Comparison of ENCODE assay signal across 12 cellular contexts in genomic region chr2:169819106-169819505, GRCh38. TPM values are rescaled to one million over a fixed set of nuclear protein-coding genes. Genes with fewer than 3 reads are reported as not detected.
DNase-seq lines count a peak whose midpoint lies in the region; ATAC-seq and TF ChIP-seq lines count a peak whose summit lies in the region.
"Had no signal": no experiment of that assay in that cellular context is flagged by ENCODE, and none has a peak within 500 bp of the region (broad histone marks: within the 10 kb centered on the region; RNA-seq: fewer than 3 reads in every experiment).

No MANE protein-coding gene starts in this region.

- H3K27ac ChIP-seq in RWPE2 (ENCODE audit: poor library complexity, severe bottlenecking) (peak overlapping the region; percentile 82), left lung (no peak overlapping the region)

- H3K36me3 ChIP-seq in RWPE2 (ENCODE audit: low read depth): peaks cover 89% of the 10 kb centered on the region
- peaks cover 0 to 52% of the 10 kb centered on the region in 2 donors for H3K36me3 ChIP-seq in left lung

- no peaks in the 10 kb centered on the region for H3K27me3 ChIP-seq in RWPE2 (ENCODE audit: insufficient read depth, poor library complexity, severe bottlenecking)
- H3K27me3 ChIP-seq in left lung: no peaks in the 10 kb centered on the region

- POLR2A ChIA-PET in activated CD4-positive, alpha-beta memory T cell treated with anti-CD3 and anti-CD28 coated beads for 36 hours (lab: Charles Lee): interaction anchor here (2.0 kb wide), 1 partner anchor 9 kb away, joined by 8 read pairs; the partner anchor contains the start of gene UBR3
- POLR2A ChIA-PET in activated CD4-positive, alpha-beta memory T cell treated with anti-CD3 and anti-CD28 coated beads, Interleukin-2, amount 10 ng/mL, durations not matched to agents 7 days and 5 days (lab: Charles Lee): interaction anchor here (2.6 kb wide), 1 partner anchor 9 kb away, joined by 11 read pairs; no protein-coding TSS in a partner anchor

- H3K4me1 Mint-ChIP-seq in activated CD4-positive, alpha-beta memory T cell treated with anti-CD3 and anti-CD28 coated beads for 36 hours (ENCODE audit: low read depth): peaks cover 50% of the 10 kb centered on the region
- H3K4me1 Mint-ChIP-seq in activated CD4-positive, alpha-beta memory T cell treated with anti-CD3 and anti-CD28 coated beads, Interleukin-2, amount 10 ng/mL, durations not matched to agents 7 days and 5 days: peaks cover 47% of the 10 kb centered on the region
- peaks cover 5% of the 10 kb centered on the region for H3K4me1 Mint-ChIP-seq in endothelial cell (ENCODE audit: unreplicated experiment)

- TF ChIP-seq CTCF in RWPE2 (IDR thresholded peaks at IDR 0.05; ENCODE audit: poor library complexity, severe bottlenecking): no peak
- no peak for TF ChIP-seq CTCF in endothelial cell (IDR thresholded peaks at IDR 0.05; ENCODE audit: unreplicated experiment)
- no peak for TF ChIP-seq CTCF in left lung (IDR thresholded peaks at IDR 0.05)

- intact Hi-C loops in activated CD4-positive, alpha-beta memory T cell treated with anti-CD3 and anti-CD28 coated beads for 36 hours (cut with micrococcal nuclease): no loop called here
- intact Hi-C loops in left lung (cut with DNase I): no loop called here

- H3K27me3 Mint-ChIP-seq in activated CD4-positive, alpha-beta memory T cell treated with anti-CD3 and anti-CD28 coated beads for 36 hours: no peaks in the 10 kb centered on the region
- H3K27me3 Mint-ChIP-seq in activated CD4-positive, alpha-beta memory T cell treated with anti-CD3 and anti-CD28 coated beads, Interleukin-2, amount 10 ng/mL, durations not matched to agents 7 days and 5 days: no peaks in the 10 kb centered on the region
- H3K27me3 Mint-ChIP-seq in endothelial cell (ENCODE audit: unreplicated experiment): no peaks in the 10 kb centered on the region

- H3K9me3 ChIP-seq in RWPE2 (ENCODE audit: severe bottlenecking) (peaks cover 2% of the 10 kb centered on the region), left lung (no peaks in the 10 kb centered on the region)

- H3K36me3 Mint-ChIP-seq in activated CD4-positive, alpha-beta memory T cell treated with anti-CD3 and anti-CD28 coated beads for 36 hours: peaks cover 61% of the 10 kb centered on the region
- peaks cover 75% of the 10 kb centered on the region for H3K36me3 Mint-ChIP-seq in activated CD4-positive, alpha-beta memory T cell treated with anti-CD3 and anti-CD28 coated beads, Interleukin-2, amount 10 ng/mL, durations not matched to agents 7 days and 5 days (ENCODE audit: low read depth)
- H3K36me3 Mint-ChIP-seq in endothelial cell (ENCODE audit: low read depth, unreplicated experiment): peaks cover 27% of the 10 kb centered on the region

- H3K4me3 Mint-ChIP-seq in activated CD4-positive, alpha-beta memory T cell treated with anti-CD3 and anti-CD28 coated beads for 36 hours: no peak overlapping the region
- no peak overlapping the region for H3K4me3 Mint-ChIP-seq in activated CD4-positive, alpha-beta memory T cell treated with anti-CD3 and anti-CD28 coated beads, Interleukin-2, amount 10 ng/mL, durations not matched to agents 7 days and 5 days
- H3K4me3 Mint-ChIP-seq in endothelial cell (ENCODE audit: unreplicated experiment): no peak overlapping the region

- peaks cover 13% of the 10 kb centered on the region for H3K9me3 Mint-ChIP-seq in activated CD4-positive, alpha-beta memory T cell treated with anti-CD3 and anti-CD28 coated beads for 36 hours
- no peaks in the 10 kb centered on the region for H3K9me3 Mint-ChIP-seq in activated CD4-positive, alpha-beta memory T cell treated with anti-CD3 and anti-CD28 coated beads, Interleukin-2, amount 10 ng/mL, durations not matched to agents 7 days and 5 days
- H3K9me3 Mint-ChIP-seq in endothelial cell (ENCODE audit: unreplicated experiment): no peaks in the 10 kb centered on the region

- ATAC-seq in RWPE2 (ENCODE audit: low read depth) (no peak), GM18867 (IDR thresholded peaks at IDR 0.05; ENCODE audit: unreplicated experiment) (no peak), left lung (no peak), HG02852 (IDR thresholded peaks at IDR 0.05; ENCODE audit: unreplicated experiment) (no peak)

- peak overlapping the region; percentile 49 for H3K27ac Mint-ChIP-seq in activated CD4-positive, alpha-beta memory T cell treated with anti-CD3 and anti-CD28 coated beads for 36 hours
- no peak overlapping the region for H3K27ac Mint-ChIP-seq in activated CD4-positive, alpha-beta memory T cell treated with anti-CD3 and anti-CD28 coated beads, Interleukin-2, amount 10 ng/mL, durations not matched to agents 7 days and 5 days
- H3K27ac Mint-ChIP-seq in endothelial cell (ENCODE audit: unreplicated experiment): peak overlapping the region; percentile 48

- H3K4me1 ChIP-seq in RWPE2 (ENCODE audit: insufficient read depth, poor library complexity, severe bottlenecking) (peaks cover 54% of the 10 kb centered on the region), left lung (peaks cover 8 to 17% of the 10 kb centered on the region in 2 donors)

- DNase-seq in activated CD4-positive, alpha-beta memory T cell treated with anti-CD3 and anti-CD28 coated beads for 36 hours: no peak
- no peak for DNase-seq in activated CD4-positive, alpha-beta memory T cell treated with anti-CD3 and anti-CD28 coated beads, Interleukin-2, amount 10 ng/mL, durations not matched to agents 7 days and 5 days
- no peak for DNase-seq in RWPE2 (ENCODE audit: low spot score)
- DNase-seq in endothelial cell (ENCODE audit: low spot score): no peak
- DNase-seq in renal cortical epithelial cell (ENCODE audit: low read depth): peak; percentile 39
- no peak for DNase-seq in left lung
- DNase-seq: activated CD4-positive, alpha-beta T cell treated with anti-CD3 and anti-CD28 coated beads, Interleukin-2, amount 50 U/mL, for 4 hours; amygdala; NK-92 treated with Interleukin-12 subunit alpha and Interleukin-12 subunit beta, amount 100 ng/mL, for 24 hours; SW 1271 had no signal

- CTCF ChIA-PET in activated CD4-positive, alpha-beta memory T cell treated with anti-CD3 and anti-CD28 coated beads for 36 hours (lab: Charles Lee): interaction anchor here (1.0 kb wide), 1 partner anchor 8 kb away, joined by 3 read pairs; the partner anchor contains the start of gene UBR3
- CTCF ChIA-PET in activated CD4-positive, alpha-beta memory T cell treated with anti-CD3 and anti-CD28 coated beads, Interleukin-2, amount 10 ng/mL, durations not matched to agents 7 days and 5 days (lab: Charles Lee): interaction anchor here (1.4 kb wide), 1 partner anchor 10 kb away, joined by 4 read pairs; no protein-coding TSS in a partner anchor

- H3K4me3 ChIP-seq in RWPE2 (ENCODE audit: severe bottlenecking) (no peak overlapping the region), left lung (no peak overlapping the region)

RNA-seq across cellular contexts. Expression of gene METTL5, which starts 5.6 kb away (rescaled TPM):
- 100 to 1,000 TPM; 109 to 110 TPM for total RNA-seq in activated CD4-positive, alpha-beta memory T cell treated with anti-CD3 and anti-CD28 coated beads for 36 hours
- 10 to 100 TPM; 63.4 to 63.6 TPM for total RNA-seq in activated CD4-positive, alpha-beta memory T cell treated with anti-CD3 and anti-CD28 coated beads, Interleukin-2, amount 10 ng/mL, durations not matched to agents 7 days and 5 days
- total RNA-seq in endothelial cell (ENCODE audit: unreplicated experiment) (36.8 TPM), renal cortical epithelial cell (55.3 and 72.2 TPM in 2 replicates), left lung (10 to 100 TPM; 33.8 to 40.3 TPM)

RNA-seq across cellular contexts. Expression of gene UBR3, which starts 8.1 kb away (rescaled TPM):
- total RNA-seq in activated CD4-positive, alpha-beta memory T cell treated with anti-CD3 and anti-CD28 coated beads for 36 hours: 10 to 100 TPM; 16.2 to 18.1 TPM
- 10 to 100 TPM; 19.7 to 19.8 TPM for total RNA-seq in activated CD4-positive, alpha-beta memory T cell treated with anti-CD3 and anti-CD28 coated beads, Interleukin-2, amount 10 ng/mL, durations not matched to agents 7 days and 5 days
- total RNA-seq in endothelial cell (ENCODE audit: unreplicated experiment): 23.4 TPM
- total RNA-seq in renal cortical epithelial cell: 17.7 and 47.9 TPM in 2 replicates
- 10 to 100 TPM; 33.2 to 45.7 TPM for total RNA-seq in left lung

RNA-seq across cellular contexts. Expression of gene SSB, which starts 20.4 kb away (rescaled TPM):
- 100 to 1,000 TPM; 112 to 120 TPM for total RNA-seq in activated CD4-positive, alpha-beta memory T cell treated with anti-CD3 and anti-CD28 coated beads for 36 hours
- total RNA-seq in activated CD4-positive, alpha-beta memory T cell treated with anti-CD3 and anti-CD28 coated beads, Interleukin-2, amount 10 ng/mL, durations not matched to agents 7 days and 5 days: 10 to 100 TPM; 81.6 to 85.4 TPM
- total RNA-seq in endothelial cell (ENCODE audit: unreplicated experiment): 109 TPM
- 87.2 and 139 TPM in 2 replicates for total RNA-seq in renal cortical epithelial cell
- total RNA-seq in left lung: 10 to 100 TPM; 61.9 to 82.4 TPM
